8 cellular contexts compared by ENCODE assay signal in the genomic region with DNA sequence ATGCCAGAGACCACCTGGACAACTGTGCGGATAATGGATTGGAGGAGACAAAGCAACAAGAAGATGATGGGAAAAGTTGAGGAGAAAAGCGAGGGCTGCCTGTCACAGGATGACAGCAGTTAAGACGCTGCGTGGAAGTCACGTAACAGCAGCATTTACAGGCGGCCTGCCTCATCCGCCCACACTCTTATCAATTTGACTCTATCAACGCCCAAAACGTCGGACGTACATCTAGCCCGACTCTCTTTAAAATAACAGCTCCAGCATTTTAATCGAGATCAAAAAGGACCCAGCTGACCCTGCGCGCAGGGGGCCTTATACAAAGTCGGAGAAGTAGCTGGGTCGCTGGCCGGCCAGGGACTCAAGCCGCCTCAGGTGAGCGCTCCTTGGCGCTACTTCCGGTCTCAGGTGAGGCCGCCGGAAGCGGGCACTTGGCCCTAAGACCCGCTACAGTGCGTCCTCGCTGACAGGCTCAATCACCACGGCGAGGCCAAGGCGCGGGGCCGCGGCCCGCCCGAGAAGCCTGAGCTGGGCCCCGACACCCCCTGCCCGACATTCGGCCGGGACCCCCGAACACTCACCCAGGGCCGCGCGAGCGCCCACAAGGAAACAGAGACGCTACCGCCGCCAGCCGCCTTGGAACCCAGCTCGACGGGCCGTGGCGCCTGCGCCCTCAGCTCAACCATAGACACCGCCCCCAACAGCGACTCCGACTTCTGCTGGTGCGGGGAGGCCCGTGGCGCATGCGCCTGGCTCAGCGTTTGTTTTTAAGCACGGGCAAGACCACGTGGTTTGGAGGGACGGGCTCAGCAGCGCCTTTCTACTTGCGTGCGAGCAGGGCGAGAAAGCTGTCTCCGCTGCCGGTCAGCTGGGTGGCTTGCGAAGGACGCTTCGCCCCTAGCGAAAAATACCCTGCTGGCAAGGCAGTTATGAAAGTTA. TPM values are rescaled to one million over a fixed set of nuclear protein-coding genes. Genes with fewer than 3 reads are reported as not detected.
DNase-seq lines count a peak whose midpoint lies in the region; ATAC-seq and TF ChIP-seq lines count a peak whose summit lies in the region.

A gene (minus strand): TSS at position 741 of the 939 bp plus-strand sequence.

- TF ChIP-seq RAD21 in Ishikawa (IDR thresholded peaks at IDR 0.05; ENCODE audit: low read depth): no peak

- intact Hi-C loops in PC-3 (cut with micrococcal nuclease): loop anchor here (1.0 to 2.0 kb wide), 2 partner anchors 14 to 54 kb away; no protein-coding TSS in a partner anchor

- TF ChIP-seq CTCF in PC-3 (conservative IDR thresholded peaks at IDR 0.05; ENCODE audit: low read depth, low read length) (peak; percentile 36; the same call in 1 of the 2 replicates), epithelial cell of proximal tubule (conservative IDR thresholded peaks at IDR 0.05; ENCODE audit: low read depth, low read length) (no peak)

- H3K36me3 ChIP-seq in PC-3 (ENCODE audit: low read depth, low read length): peaks cover 9% of the 10 kb centered on the region; the same call in 1 of the 2 replicates

- peak within 1 kb of the TSS; percentile 75 for H3K4me3 ChIP-seq in PC-3 (ENCODE audit: low read length)
- peak within 1 kb of the TSS; percentile 76 for H3K4me3 ChIP-seq in epithelial cell of proximal tubule (ENCODE audit: low read depth, low read length)

- peak; percentile 89 for DNase-seq in DMS153 treated with DMSO at 0.1 percent for 48 hours (lab: John Stamatoyannopoulos, UW; ENCODE audit: unreplicated experiment)
- peak; percentile 100 for DNase-seq in PC-3
- peak; percentile 92 for DNase-seq in activated T-cell treated with anti-CD3 and anti-CD28 coated beads for 48 hours (ENCODE audit: low read depth)
- peak; percentile 59 for DNase-seq in epithelial cell of proximal tubule (ENCODE audit: low read depth)
- peak; percentile 98 for DNase-seq in mucosa of gallbladder (ENCODE audit: low spot score)
- DNase-seq in stimulated activated CD8-positive, alpha-beta memory T cell treated with anti-CD3 and anti-CD28 coated beads, Interleukin-4, amount 100 ng/mL, for 24 hours (ENCODE audit: low read depth): peak; percentile 96

- H3K27ac ChIP-seq in PC-3 (ENCODE audit: low read length): peak within 1 kb of the TSS; percentile 75

- H3K79me2 ChIP-seq in PC-3 (ENCODE audit: low read length): peaks cover 50% of the 10 kb centered on the region

- CTCF ChIA-PET in PC-3 (lab: Charles Lee): interaction anchor here (0.5 to 1.2 kb wide), 12 partner anchors 12 to 1147 kb away, joined by 3 to 11 read pairs (median 4); no protein-coding TSS in a partner anchor

- no peaks in the 10 kb centered on the region for H3K9me3 ChIP-seq in PC-3 (ENCODE audit: low read length)

- peak within 1 kb of the TSS; percentile 87 for H3K4me2 ChIP-seq in PC-3 (ENCODE audit: low read length)

- no TSS peak for BruUV-seq in PC-3 (replicated peaks; lab: Mats Ljungman, UMichigan)

- H3K9me2 ChIP-seq in PC-3 (replicated peaks; ENCODE audit: low read length): no peaks in the 10 kb centered on the region

- peaks cover 49% of the 10 kb centered on the region for H3K4me1 ChIP-seq in PC-3 (ENCODE audit: insufficient read depth, low read length)

- ATAC-seq in GM21619 (IDR thresholded peaks at IDR 0.05; ENCODE audit: unreplicated experiment): peak; percentile 82
- peak; percentile 92 for ATAC-seq in PC-3

- POLR2A ChIA-PET in PC-3 (lab: Charles Lee; ENCODE audit: unreplicated experiment): interaction anchor here (0.5 to 2.0 kb wide), 13 partner anchors 9 to 1017 kb away, joined by 3 to 34 read pairs (median 6); no protein-coding TSS in a partner anchor

- H3K27me3 ChIP-seq in PC-3 (ENCODE audit: low read length): no peaks in the 10 kb centered on the region

- peak within 1 kb of the TSS; percentile 73 for H3K9ac ChIP-seq in PC-3 (ENCODE audit: low read length)

- 0 out of 2 replicates have a peak, but pooled peaks cover 3% of the 10 kb centered on the region for H4K20me1 ChIP-seq in PC-3 (ENCODE audit: low read length)

- TF ChIP-seq EP300 in Ishikawa (IDR thresholded peaks at IDR 0.05; ENCODE audit: borderline replicate concordance): no peak

- no peaks in the 10 kb centered on the region for H3F3A ChIP-seq in PC-3 (ENCODE audit: low read length, unreplicated experiment)

- peak within 1 kb of the TSS; percentile 85 for H2AFZ ChIP-seq in PC-3 (ENCODE audit: low read length)

TF ChIP-seq in Ishikawa, 13 proteins besides CTCF, POLR2A, EP300 and RAD21:
- TF ChIP-seq, protein P1, sequence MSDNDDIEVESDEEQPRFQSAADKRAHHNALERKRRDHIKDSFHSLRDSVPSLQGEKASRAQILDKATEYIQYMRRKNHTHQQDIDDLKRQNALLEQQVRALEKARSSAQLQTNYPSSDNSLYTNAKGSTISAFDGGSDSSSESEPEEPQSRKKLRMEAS (IDR thresholded peaks at IDR 0.05): peak; percentile 96
- peak; percentile 65 for TF ChIP-seq TAF1 (IDR thresholded peaks at IDR 0.05; ENCODE audit: low read depth)
- TF ChIP-seq CREB1 (IDR thresholded peaks at IDR 0.05; ENCODE audit: low read depth): no peak
- TF ChIP-seq ZBTB7A (IDR thresholded peaks at IDR 0.05; ENCODE audit: low read depth): no peak
- TF ChIP-seq EGR1 (IDR thresholded peaks at IDR 0.05): peak; percentile 66; the same call in 1 of the 2 replicates
- TF ChIP-seq, protein P2, sequence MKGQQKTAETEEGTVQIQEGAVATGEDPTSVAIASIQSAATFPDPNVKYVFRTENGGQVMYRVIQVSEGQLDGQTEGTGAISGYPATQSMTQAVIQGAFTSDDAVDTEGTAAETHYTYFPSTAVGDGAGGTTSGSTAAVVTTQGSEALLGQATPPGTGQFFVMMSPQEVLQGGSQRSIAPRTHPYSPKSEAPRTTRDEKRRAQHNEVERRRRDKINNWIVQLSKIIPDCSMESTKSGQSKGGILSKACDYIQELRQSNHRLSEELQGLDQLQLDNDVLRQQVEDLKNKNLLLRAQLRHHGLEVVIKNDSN (IDR thresholded peaks at IDR 0.05): peak; percentile 93
- peak; percentile 27; the same call in 1 of the 2 replicates for TF ChIP-seq FOXM1 (IDR thresholded peaks at IDR 0.05; ENCODE audit: borderline replicate concordance, low read depth)
- TF ChIP-seq YY1 (IDR thresholded peaks at IDR 0.05; ENCODE audit: low read depth): no peak

RNA-seq across cellular contexts. Expression of the gene that starts here (rescaled TPM):
- total RNA-seq in PC-3 (2014; rRNA removed): 36.7 and 43.0 TPM in 2 replicates
- 4.1 and 5.6 TPM in 2 replicates for total RNA-seq in epithelial cell of proximal tubule
- 31.0 TPM for total RNA-seq in mucosa of gallbladder

Comparison
In these comparisons a context has a peak if more than half of its experiments do, and no peak if none do; other contexts are left out.
1. Peak in every context shown above with its lines: DNase-seq, ATAC-seq, H3K4me3 ChIP-seq and H3K27ac ChIP-seq.